Comparison of ENCODE assay signal across 2 cellular contexts in genomic region chr16:30353438-30354129, GRCh38.
TF ChIP-seq lines count a peak whose summit lies in the region.

No MANE protein-coding gene starts in this region.

TF ChIP-seq in HEK293, 187 proteins besides CTCF, POLR2A, EP300 and RAD21 (continued from another document and continues in another):
- TF ChIP-seq PRDM6 (tag by site-specific recombination; IDR thresholded peaks at IDR 0.05) (no peak), IKZF3 (tag by site-specific recombination; IDR thresholded peaks at IDR 0.05) (no peak), ZNF391 (tag by site-specific recombination; IDR thresholded peaks at IDR 0.05; ENCODE audit: borderline replicate concordance, low read depth) (no peak), ZNF677 (tag by site-specific recombination; IDR thresholded peaks at IDR 0.05) (no peak), ZNF610 (tag by site-specific recombination; IDR thresholded peaks at IDR 0.05; ENCODE audit: borderline replicate concordance) (no peak), PRDM1 (tag by site-specific recombination; IDR thresholded peaks at IDR 0.05) (no peak), PRDM10 (tag by site-specific recombination; IDR thresholded peaks at IDR 0.05) (no peak), ZNF202 (tag by site-specific recombination; IDR thresholded peaks at IDR 0.05; ENCODE audit: borderline replicate concordance) (no peak), ZNF248 (tag by site-specific recombination; IDR thresholded peaks at IDR 0.05) (no peak), ZNF544 (tag by site-specific recombination; IDR thresholded peaks at IDR 0.05) (no peak), ZNF175 (tag by site-specific recombination; IDR thresholded peaks at IDR 0.05) (no peak), YY2 (tag by site-specific recombination; IDR thresholded peaks at IDR 0.05) (no peak)
- TF ChIP-seq, protein P1, sequence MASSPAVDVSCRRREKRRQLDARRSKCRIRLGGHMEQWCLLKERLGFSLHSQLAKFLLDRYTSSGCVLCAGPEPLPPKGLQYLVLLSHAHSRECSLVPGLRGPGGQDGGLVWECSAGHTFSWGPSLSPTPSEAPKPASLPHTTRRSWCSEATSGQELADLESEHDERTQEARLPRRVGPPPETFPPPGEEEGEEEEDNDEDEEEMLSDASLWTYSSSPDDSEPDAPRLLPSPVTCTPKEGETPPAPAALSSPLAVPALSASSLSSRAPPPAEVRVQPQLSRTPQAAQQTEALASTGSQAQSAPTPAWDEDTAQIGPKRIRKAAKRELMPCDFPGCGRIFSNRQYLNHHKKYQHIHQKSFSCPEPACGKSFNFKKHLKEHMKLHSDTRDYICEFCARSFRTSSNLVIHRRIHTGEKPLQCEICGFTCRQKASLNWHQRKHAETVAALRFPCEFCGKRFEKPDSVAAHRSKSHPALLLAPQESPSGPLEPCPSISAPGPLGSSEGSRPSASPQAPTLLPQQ (tag by site-specific recombination; IDR thresholded peaks at IDR 0.05): no peak
- TF ChIP-seq, protein P2, sequence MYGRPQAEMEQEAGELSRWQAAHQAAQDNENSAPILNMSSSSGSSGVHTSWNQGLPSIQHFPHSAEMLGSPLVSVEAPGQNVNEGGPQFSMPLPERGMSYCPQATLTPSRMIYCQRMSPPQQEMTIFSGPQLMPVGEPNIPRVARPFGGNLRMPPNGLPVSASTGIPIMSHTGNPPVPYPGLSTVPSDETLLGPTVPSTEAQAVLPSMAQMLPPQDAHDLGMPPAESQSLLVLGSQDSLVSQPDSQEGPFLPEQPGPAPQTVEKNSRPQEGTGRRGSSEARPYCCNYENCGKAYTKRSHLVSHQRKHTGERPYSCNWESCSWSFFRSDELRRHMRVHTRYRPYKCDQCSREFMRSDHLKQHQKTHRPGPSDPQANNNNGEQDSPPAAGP (tag by site-specific recombination; IDR thresholded peaks at IDR 0.05): no peak
- TF ChIP-seq, protein P3, sequence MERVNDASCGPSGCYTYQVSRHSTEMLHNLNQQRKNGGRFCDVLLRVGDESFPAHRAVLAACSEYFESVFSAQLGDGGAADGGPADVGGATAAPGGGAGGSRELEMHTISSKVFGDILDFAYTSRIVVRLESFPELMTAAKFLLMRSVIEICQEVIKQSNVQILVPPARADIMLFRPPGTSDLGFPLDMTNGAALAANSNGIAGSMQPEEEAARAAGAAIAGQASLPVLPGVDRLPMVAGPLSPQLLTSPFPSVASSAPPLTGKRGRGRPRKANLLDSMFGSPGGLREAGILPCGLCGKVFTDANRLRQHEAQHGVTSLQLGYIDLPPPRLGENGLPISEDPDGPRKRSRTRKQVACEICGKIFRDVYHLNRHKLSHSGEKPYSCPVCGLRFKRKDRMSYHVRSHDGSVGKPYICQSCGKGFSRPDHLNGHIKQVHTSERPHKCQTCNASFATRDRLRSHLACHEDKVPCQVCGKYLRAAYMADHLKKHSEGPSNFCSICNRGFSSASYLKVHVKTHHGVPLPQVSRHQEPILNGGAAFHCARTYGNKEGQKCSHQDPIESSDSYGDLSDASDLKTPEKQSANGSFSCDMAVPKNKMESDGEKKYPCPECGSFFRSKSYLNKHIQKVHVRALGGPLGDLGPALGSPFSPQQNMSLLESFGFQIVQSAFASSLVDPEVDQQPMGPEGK (tag by site-specific recombination; IDR thresholded peaks at IDR 0.05): no peak

TF ChIP-seq in WTC11, 78 proteins besides CTCF, POLR2A, EP300 and RAD21 (continued from another document):
- TF ChIP-seq, protein P4, sequence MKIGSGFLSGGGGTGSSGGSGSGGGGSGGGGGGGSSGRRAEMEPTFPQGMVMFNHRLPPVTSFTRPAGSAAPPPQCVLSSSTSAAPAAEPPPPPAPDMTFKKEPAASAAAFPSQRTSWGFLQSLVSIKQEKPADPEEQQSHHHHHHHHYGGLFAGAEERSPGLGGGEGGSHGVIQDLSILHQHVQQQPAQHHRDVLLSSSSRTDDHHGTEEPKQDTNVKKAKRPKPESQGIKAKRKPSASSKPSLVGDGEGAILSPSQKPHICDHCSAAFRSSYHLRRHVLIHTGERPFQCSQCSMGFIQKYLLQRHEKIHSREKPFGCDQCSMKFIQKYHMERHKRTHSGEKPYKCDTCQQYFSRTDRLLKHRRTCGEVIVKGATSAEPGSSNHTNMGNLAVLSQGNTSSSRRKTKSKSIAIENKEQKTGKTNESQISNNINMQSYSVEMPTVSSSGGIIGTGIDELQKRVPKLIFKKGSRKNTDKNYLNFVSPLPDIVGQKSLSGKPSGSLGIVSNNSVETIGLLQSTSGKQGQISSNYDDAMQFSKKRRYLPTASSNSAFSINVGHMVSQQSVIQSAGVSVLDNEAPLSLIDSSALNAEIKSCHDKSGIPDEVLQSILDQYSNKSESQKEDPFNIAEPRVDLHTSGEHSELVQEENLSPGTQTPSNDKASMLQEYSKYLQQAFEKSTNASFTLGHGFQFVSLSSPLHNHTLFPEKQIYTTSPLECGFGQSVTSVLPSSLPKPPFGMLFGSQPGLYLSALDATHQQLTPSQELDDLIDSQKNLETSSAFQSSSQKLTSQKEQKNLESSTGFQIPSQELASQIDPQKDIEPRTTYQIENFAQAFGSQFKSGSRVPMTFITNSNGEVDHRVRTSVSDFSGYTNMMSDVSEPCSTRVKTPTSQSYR (CRISPR knock-in tag; IDR thresholded peaks at IDR 0.05): no peak
- no peak for TF ChIP-seq ATF1 (CRISPR knock-in tag; IDR thresholded peaks at IDR 0.05)
- TF ChIP-seq, protein P5, sequence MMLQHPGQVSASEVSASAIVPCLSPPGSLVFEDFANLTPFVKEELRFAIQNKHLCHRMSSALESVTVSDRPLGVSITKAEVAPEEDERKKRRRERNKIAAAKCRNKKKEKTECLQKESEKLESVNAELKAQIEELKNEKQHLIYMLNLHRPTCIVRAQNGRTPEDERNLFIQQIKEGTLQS (CRISPR knock-in tag; conservative IDR thresholded peaks at IDR 0.05): no peak
- TF ChIP-seq AR (CRISPR knock-in tag; IDR thresholded peaks at IDR 0.05): no peak
- no peak for TF ChIP-seq ZNF425 (CRISPR knock-in tag; conservative IDR thresholded peaks at IDR 0.05)
- TF ChIP-seq CBFB (CRISPR knock-in tag; IDR thresholded peaks at IDR 0.05; ENCODE audit: low read depth): no peak
- TF ChIP-seq USF1 (CRISPR knock-in tag; IDR thresholded peaks at IDR 0.05): no peak
- TF ChIP-seq USF2 (CRISPR knock-in tag; IDR thresholded peaks at IDR 0.05): no peak
- TF ChIP-seq AFF4 (CRISPR knock-in tag; IDR thresholded peaks at IDR 0.05; ENCODE audit: borderline replicate concordance): no peak
- TF ChIP-seq, protein P6, sequence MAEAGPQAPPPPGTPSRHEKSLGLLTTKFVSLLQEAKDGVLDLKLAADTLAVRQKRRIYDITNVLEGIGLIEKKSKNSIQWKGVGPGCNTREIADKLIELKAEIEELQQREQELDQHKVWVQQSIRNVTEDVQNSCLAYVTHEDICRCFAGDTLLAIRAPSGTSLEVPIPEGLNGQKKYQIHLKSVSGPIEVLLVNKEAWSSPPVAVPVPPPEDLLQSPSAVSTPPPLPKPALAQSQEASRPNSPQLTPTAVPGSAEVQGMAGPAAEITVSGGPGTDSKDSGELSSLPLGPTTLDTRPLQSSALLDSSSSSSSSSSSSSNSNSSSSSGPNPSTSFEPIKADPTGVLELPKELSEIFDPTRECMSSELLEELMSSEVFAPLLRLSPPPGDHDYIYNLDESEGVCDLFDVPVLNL (CRISPR knock-in tag; IDR thresholded peaks at IDR 0.05; ENCODE audit: borderline replicate concordance, low read depth): no peak
- TF ChIP-seq, protein P7, sequence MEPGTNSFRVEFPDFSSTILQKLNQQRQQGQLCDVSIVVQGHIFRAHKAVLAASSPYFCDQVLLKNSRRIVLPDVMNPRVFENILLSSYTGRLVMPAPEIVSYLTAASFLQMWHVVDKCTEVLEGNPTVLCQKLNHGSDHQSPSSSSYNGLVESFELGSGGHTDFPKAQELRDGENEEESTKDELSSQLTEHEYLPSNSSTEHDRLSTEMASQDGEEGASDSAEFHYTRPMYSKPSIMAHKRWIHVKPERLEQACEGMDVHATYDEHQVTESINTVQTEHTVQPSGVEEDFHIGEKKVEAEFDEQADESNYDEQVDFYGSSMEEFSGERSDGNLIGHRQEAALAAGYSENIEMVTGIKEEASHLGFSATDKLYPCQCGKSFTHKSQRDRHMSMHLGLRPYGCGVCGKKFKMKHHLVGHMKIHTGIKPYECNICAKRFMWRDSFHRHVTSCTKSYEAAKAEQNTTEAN (CRISPR knock-in tag; IDR thresholded peaks at IDR 0.05): no peak
